ENCODE assay signal across 8 cellular contexts in genomic region chr7:18866359-18867036, GRCh38.
A peak's percentile ranks its signal among the peaks of the same experiment; 100 is the strongest.
DNase-seq lines count a peak whose midpoint lies in the region; ATAC-seq lines count a peak whose summit lies in the region.

No MANE protein-coding gene starts in this region.

- H3K9me3 Mint-ChIP-seq in activated T-cell treated with anti-CD3 and anti-CD28 coated beads, Interleukin-2, amount 50 U/mL, for 72 hours: peaks cover 7 to 18% of the 10 kb centered on the region in 2 donors
- H3K9me3 Mint-ChIP-seq in activated T-helper 2 cell treated with anti-CD3 and anti-CD28 coated beads, Interferon-gamma antibody, Interleukin-2, Interleukin-4, amounts not matched to agents 10 μg/mL and 5 μg/mL and 100 μg/mL, durations not matched to agents 14 hours and 24 hours and 36 hours: peaks cover 35% of the 10 kb centered on the region
- peaks cover 3% of the 10 kb centered on the region for H3K9me3 Mint-ChIP-seq in activated CD4-positive, alpha-beta T cell treated with anti-CD3 and anti-CD28 coated beads, Interleukin-2, amount 10 ng/mL, durations not matched to agents 7 days and 5 days

- peak overlapping the region in 1 of 2 donors; percentile 16 for H3K4me3 Mint-ChIP-seq in activated T-cell treated with anti-CD3 and anti-CD28 coated beads, Interleukin-2, amount 50 U/mL, for 72 hours
- H3K4me3 Mint-ChIP-seq in activated T-helper 2 cell treated with anti-CD3 and anti-CD28 coated beads, Interferon-gamma antibody, Interleukin-2, Interleukin-4, amounts not matched to agents 10 μg/mL and 5 μg/mL and 100 μg/mL, durations not matched to agents 14 hours and 24 hours and 36 hours (ENCODE audit: low read depth): no peak overlapping the region
- H3K4me3 Mint-ChIP-seq in activated CD4-positive, alpha-beta T cell treated with anti-CD3 and anti-CD28 coated beads, Interleukin-2, amount 10 ng/mL, durations not matched to agents 7 days and 5 days: no peak overlapping the region

- CTCF ChIA-PET in activated CD4-positive, alpha-beta T cell treated with anti-CD3 and anti-CD28 coated beads, Interleukin-2, amount 10 ng/mL, durations not matched to agents 7 days and 5 days (lab: Charles Lee): no interaction called here

- no peaks in the 10 kb centered on the region for H3K27me3 Mint-ChIP-seq in activated T-cell treated with anti-CD3 and anti-CD28 coated beads, Interleukin-2, amount 50 U/mL, for 72 hours (ENCODE audit: low read depth)
- H3K27me3 Mint-ChIP-seq in activated T-helper 2 cell treated with anti-CD3 and anti-CD28 coated beads, Interferon-gamma antibody, Interleukin-2, Interleukin-4, amounts not matched to agents 10 μg/mL and 5 μg/mL and 100 μg/mL, durations not matched to agents 14 hours and 24 hours and 36 hours (ENCODE audit: low read depth): no peaks in the 10 kb centered on the region
- no peaks in the 10 kb centered on the region for H3K27me3 Mint-ChIP-seq in activated CD4-positive, alpha-beta T cell treated with anti-CD3 and anti-CD28 coated beads, Interleukin-2, amount 10 ng/mL, durations not matched to agents 7 days and 5 days

- H3K27ac Mint-ChIP-seq in activated T-cell treated with anti-CD3 and anti-CD28 coated beads, Interleukin-2, amount 50 U/mL, for 72 hours: peak overlapping the region; percentile 33
- H3K27ac Mint-ChIP-seq in activated T-helper 2 cell treated with anti-CD3 and anti-CD28 coated beads, Interferon-gamma antibody, Interleukin-2, Interleukin-4, amounts not matched to agents 10 μg/mL and 5 μg/mL and 100 μg/mL, durations not matched to agents 14 hours and 24 hours and 36 hours: peak overlapping the region; percentile 66
- H3K27ac Mint-ChIP-seq in activated CD4-positive, alpha-beta T cell treated with anti-CD3 and anti-CD28 coated beads, Interleukin-2, amount 10 ng/mL, durations not matched to agents 7 days and 5 days: no peak overlapping the region

- DNase-seq in activated T-cell treated with anti-CD3 and anti-CD28 coated beads, Interleukin-2, amount 50 U/mL, for 72 hours: peak; percentile 16
- no peak for DNase-seq in activated T-cell treated with anti-CD3 and anti-CD28 coated beads for 4 hours
- no peak for DNase-seq in activated T-helper 2 cell treated with anti-CD3 and anti-CD28 coated beads, Interferon-gamma antibody, Interleukin-2, Interleukin-4, amounts not matched to agents 10 μg/mL and 5 μg/mL and 100 μg/mL, durations not matched to agents 14 hours and 24 hours and 36 hours (ENCODE audit: low spot score)
- DNase-seq in kidney tubule cell (ENCODE audit: low spot score): peak; percentile 85
- no peak for DNase-seq in NK-92 treated with Interleukin-12 subunit alpha and Interleukin-12 subunit beta, amount 100 ng/mL, for 24 hours (lab: John Stamatoyannopoulos, UW)
- DNase-seq in NCI-H82 (lab: John Stamatoyannopoulos, UW): no peak
- DNase-seq in activated CD4-positive, alpha-beta T cell treated with anti-CD3 and anti-CD28 coated beads, Interleukin-2, amount 10 ng/mL, durations not matched to agents 7 days and 5 days: no peak

- peaks cover 0 to 5% of the 10 kb centered on the region in 2 donors for H3K36me3 Mint-ChIP-seq in activated T-cell treated with anti-CD3 and anti-CD28 coated beads, Interleukin-2, amount 50 U/mL, for 72 hours (ENCODE audit: insufficient read depth in 2 of 2)
- H3K36me3 Mint-ChIP-seq in activated T-helper 2 cell treated with anti-CD3 and anti-CD28 coated beads, Interferon-gamma antibody, Interleukin-2, Interleukin-4, amounts not matched to agents 10 μg/mL and 5 μg/mL and 100 μg/mL, durations not matched to agents 14 hours and 24 hours and 36 hours (ENCODE audit: low read depth): peaks cover 9% of the 10 kb centered on the region
- no peaks in the 10 kb centered on the region for H3K36me3 Mint-ChIP-seq in activated CD4-positive, alpha-beta T cell treated with anti-CD3 and anti-CD28 coated beads, Interleukin-2, amount 10 ng/mL, durations not matched to agents 7 days and 5 days (ENCODE audit: low read depth)

- intact Hi-C loops in activated T-helper 2 cell treated with anti-CD3 and anti-CD28 coated beads, Interferon-gamma antibody, Interleukin-2, Interleukin-4, amounts not matched to agents 10 μg/mL and 5 μg/mL and 100 μg/mL, durations not matched to agents 14 hours and 24 hours and 36 hours (cut with micrococcal nuclease): loop anchor here (10.0 kb wide), 1 partner anchor 62 kb away; no protein-coding TSS in a partner anchor

- ATAC-seq in activated T-cell treated with anti-CD3 and anti-CD28 coated beads, Interleukin-2, amount 50 U/mL, for 72 hours (replicated peaks in 1 of 2): peak; percentile 87 to 95
- peak; percentile 92 for ATAC-seq in HG03095 (IDR thresholded peaks at IDR 0.05; ENCODE audit: unreplicated experiment)

- POLR2A ChIA-PET in activated CD4-positive, alpha-beta T cell treated with anti-CD3 and anti-CD28 coated beads, Interleukin-2, amount 10 ng/mL, durations not matched to agents 7 days and 5 days (lab: Charles Lee): no interaction called here

- no peaks in the 10 kb centered on the region for H3K4me1 Mint-ChIP-seq in activated T-cell treated with anti-CD3 and anti-CD28 coated beads, Interleukin-2, amount 50 U/mL, for 72 hours (ENCODE audit: low read depth)
- H3K4me1 Mint-ChIP-seq in activated T-helper 2 cell treated with anti-CD3 and anti-CD28 coated beads, Interferon-gamma antibody, Interleukin-2, Interleukin-4, amounts not matched to agents 10 μg/mL and 5 μg/mL and 100 μg/mL, durations not matched to agents 14 hours and 24 hours and 36 hours (ENCODE audit: low read depth): peaks cover 9% of the 10 kb centered on the region
- peaks cover 2% of the 10 kb centered on the region for H3K4me1 Mint-ChIP-seq in activated CD4-positive, alpha-beta T cell treated with anti-CD3 and anti-CD28 coated beads, Interleukin-2, amount 10 ng/mL, durations not matched to agents 7 days and 5 days

Comparison
In these comparisons a context has a peak if more than half of its experiments do, and no peak if none do; other contexts are left out.
1. DNase-seq: peak in activated T-cell treated with anti-CD3 and anti-CD28 coated beads, Interleukin-2, amount 50 U/mL, for 72 hours (2 of 2) and kidney tubule cell (single experiment); none in activated T-cell treated with anti-CD3 and anti-CD28 coated beads for 4 hours (single experiment), activated T-helper 2 cell treated with anti-CD3 and anti-CD28 coated beads, Interferon-gamma antibody, Interleukin-2, Interleukin-4, amounts not matched to agents 10 μg/mL and 5 μg/mL and 100 μg/mL, durations not matched to agents 14 hours and 24 hours and 36 hours (single experiment), NK-92 treated with Interleukin-12 subunit alpha and Interleukin-12 subunit beta, amount 100 ng/mL, for 24 hours (single experiment), NCI-H82 (single experiment) and activated CD4-positive, alpha-beta T cell treated with anti-CD3 and anti-CD28 coated beads, Interleukin-2, amount 10 ng/mL, durations not matched to agents 7 days and 5 days (single experiment).